ENCODE assay signal across 1 cellular context in genomic region chr2:217900010-217900779, GRCh38.
TF ChIP-seq lines count a peak whose summit lies in the region.

No MANE protein-coding gene starts in this region.

TF ChIP-seq in HepG2, 621 proteins besides CTCF, POLR2A, EP300 and RAD21 (continued from another document):
- TF ChIP-seq ZNF687 (CRISPR knock-in tag; IDR thresholded peaks at IDR 0.05) (peak; percentile 61; the same call in 1 of the 2 replicates), SRSF9 (IDR thresholded peaks at IDR 0.05; ENCODE audit: borderline replicate concordance, insufficient read depth, low read depth, low read length, poor library complexity, severe bottlenecking) (no peak), ZIK1 (CRISPR knock-in tag; IDR thresholded peaks at IDR 0.05; ENCODE audit: borderline replicate concordance, low read depth) (peak; percentile 40; the same call in 1 of the 2 replicates), NR2F2 (IDR thresholded peaks at IDR 0.05; ENCODE audit: borderline replicate concordance, low read depth) (no peak), KAT8 (CRISPR knock-in tag; IDR thresholded peaks at IDR 0.05) (peak; percentile 3; the same call in 1 of the 2 replicates), ZMAT3 (CRISPR knock-in tag; conservative IDR thresholded peaks at IDR 0.05) (0 out of 2 replicates have a peak, but pooled peaks have one; percentile 15), AHDC1 (CRISPR knock-in tag; IDR thresholded peaks at IDR 0.05; ENCODE audit: borderline replicate concordance) (peak; percentile 69; the same call in 1 of the 2 replicates), MTF1 (CRISPR knock-in tag; IDR thresholded peaks at IDR 0.05) (no peak), KDM1A (CRISPR knock-in tag; IDR thresholded peaks at IDR 0.05) (no peak), BORCS8-MEF2B (CRISPR knock-in tag; IDR thresholded peaks at IDR 0.05) (no peak), CERS6 (CRISPR knock-in tag; IDR thresholded peaks at IDR 0.05) (peak; percentile 69; the same call in 1 of the 2 replicates), JDP2 (CRISPR knock-in tag; IDR thresholded peaks at IDR 0.05; ENCODE audit: borderline replicate concordance) (no peak), ZNF558 (CRISPR knock-in tag; IDR thresholded peaks at IDR 0.05; ENCODE audit: borderline replicate concordance) (0 out of 2 replicates have a peak, but pooled peaks have one; percentile 19), ZNF572 (CRISPR knock-in tag; IDR thresholded peaks at IDR 0.05) (0 out of 2 replicates have a peak, but pooled peaks have one; percentile 57), ZNF343 (CRISPR knock-in tag; IDR thresholded peaks at IDR 0.05) (no peak)
